Comparison of ENCODE assay signal across 8 cellular contexts in genomic region chr3:49539659-49540560, GRCh38. TPM values are rescaled to one million over a fixed set of nuclear protein-coding genes. Genes with fewer than 3 reads are reported as not detected.
DNase-seq lines count a peak whose midpoint lies in the region; ATAC-seq and TF ChIP-seq lines count a peak whose summit lies in the region.

No MANE protein-coding gene starts in this region.

- H3K9me3 Mint-ChIP-seq in CD4-positive, alpha-beta T cell = no peaks in the 10 kb centered on the region

- H3K27ac Mint-ChIP-seq in CD4-positive, alpha-beta T cell = peak overlapping the region; percentile 63

- TF ChIP-seq CTCF in CD4-positive, alpha-beta T cell (IDR thresholded peaks at IDR 0.05) = peak; percentile 91
- TF ChIP-seq CTCF in right lobe of liver (IDR thresholded peaks at IDR 0.05) = peak; percentile 85 to 93 (median 89)

- H3K36me3 ChIP-seq in right lobe of liver = no peaks in the 10 kb centered on the region

- CTCF ChIA-PET in CD4-positive, alpha-beta T cell (lab: Charles Lee) = interaction anchor here (0.5 to 2.8 kb wide), 33 partner anchors 8 to 850 kb away, joined by 3 to 116 read pairs (median 4); partner anchors contain the start of genes AMIGO3, BSN, DAG1 and IP6K1

- H3K27me3 Mint-ChIP-seq in CD4-positive, alpha-beta T cell = peaks cover 12% of the 10 kb centered on the region

- no peaks in the 10 kb centered on the region for H3K9me3 ChIP-seq in CD4-positive, alpha-beta T cell (ENCODE audit: control insufficient read depth, low read length)
- H3K9me3 ChIP-seq in right lobe of liver = no peaks in the 10 kb centered on the region

- peak; percentile 97 for ATAC-seq in CD4-positive, alpha-beta T cell (ENCODE audit: poor library complexity)
- ATAC-seq in GM19397 (IDR thresholded peaks at IDR 0.05; ENCODE audit: unreplicated experiment) (peak; percentile 97), HG03565 (IDR thresholded peaks at IDR 0.05; ENCODE audit: unreplicated experiment) (peak; percentile 85), right lobe of liver (peak; percentile 80 to 94 (median 84))

- H3K27ac ChIP-seq in CD4-positive, alpha-beta T cell (ENCODE audit: low read depth, low read length) = peak overlapping the region; percentile 53
- peak overlapping the region; percentile 39 to 91 (median 70) for H3K27ac ChIP-seq in right lobe of liver

- DNase-seq in CD4-positive, alpha-beta T cell = peak; percentile 81 to 96 (median 90)
- DNase-seq in NCI-H748 treated with DMSO at 0.1 percent for 48 hours (lab: John Stamatoyannopoulos, UW) = peak; percentile 82
- peak; percentile 88 to 91 for DNase-seq in activated CD4-positive, alpha-beta T cell treated with anti-CD3 and anti-CD28 coated beads, Interleukin-2, amount 50 U/mL, for 4 hours
- peak; percentile 97 for DNase-seq in dermis blood vessel endothelial cell
- DNase-seq in right lobe of liver = peak; percentile 97 to 98 (median 98)
- DNase-seq in stimulated activated CD4-positive, alpha-beta T cell treated with anti-CD3 and anti-CD28 coated beads, Interleukin-4, amount 100 ng/mL, for 24 hours = peak; percentile 94

- H3K4me3 ChIP-seq in right lobe of liver = peak overlapping the region; percentile 24 to 53 (median 45)

- POLR2A ChIA-PET in CD4-positive, alpha-beta T cell (lab: Charles Lee) = interaction anchor here (0.6 to 1.9 kb wide), 10 partner anchors 10 to 400 kb away, joined by 3 to 24 read pairs (median 6); partner anchors contain the start of genes BSN, DAG1, INKA1 and RBM6

- H3K4me1 ChIP-seq in right lobe of liver = peaks cover 0 to 53% (median 19%) of the 10 kb centered on the region in 4 donors

- no peaks in the 10 kb centered on the region for H3K4me1 Mint-ChIP-seq in CD4-positive, alpha-beta T cell (ENCODE audit: low read depth)

- 0% methylated on average over 3 of the region's 63 CpGs for WGBS in right lobe of liver (ENCODE audit: insufficient coverage, low coverage, low lambda C conversion rate, missing lambda C conversion rate)

- no peaks in the 10 kb centered on the region for H3K27me3 ChIP-seq in CD4-positive, alpha-beta T cell (ENCODE audit: control insufficient read depth, insufficient read depth, low read length)
- H3K27me3 ChIP-seq in right lobe of liver = no peaks in the 10 kb centered on the region

- intact Hi-C loops in CD4-positive, alpha-beta T cell (cut with DNase I, micrococcal nuclease) = loop anchor here (1.0 to 2.0 kb wide), 4 partner anchors 71 to 299 kb away; no protein-coding TSS in a partner anchor
- intact Hi-C loops in right lobe of liver (cut with DNase I) = loop anchor here (5.0 kb wide), 2 partner anchors 127 to 132 kb away; partner anchors contain the start of gene APEH (in 1 of the 2)

- peak; percentile 87 for TF ChIP-seq POLR2A in right lobe of liver (IDR thresholded peaks at IDR 0.05)

- peak overlapping the region; percentile 86 for H3K4me3 Mint-ChIP-seq in CD4-positive, alpha-beta T cell

- no peaks in the 10 kb centered on the region for H3K36me3 Mint-ChIP-seq in CD4-positive, alpha-beta T cell (ENCODE audit: low read depth)

RNA-seq across cellular contexts. Expression of gene BSN, which starts 14.4 kb away (rescaled TPM):
- total RNA-seq in CD4-positive, alpha-beta T cell = under 1 TPM; 0.08 to 0.11 TPM
- total RNA-seq in dermis blood vessel endothelial cell (under 0.01 and 0.05 TPM in 2 replicates), right lobe of liver (under 1 TPM; 0.31 to 0.68 (median 0.50) TPM)

Comparison
In these comparisons a context has a peak if more than half of its experiments do, and no peak if none do; other contexts are left out.
1. Peak in every context shown above with its lines: DNase-seq, ATAC-seq, H3K4me3 ChIP-seq and H3K27ac ChIP-seq.